23 cellular contexts compared by ENCODE assay signal in genomic region chr5:176500511-176500910, GRCh38. TPM values are rescaled to one million over a fixed set of nuclear protein-coding genes. Genes with fewer than 3 reads are reported as not detected.
"Had no signal": no experiment of that assay in that cellular context is flagged by ENCODE, and none has a peak within 500 bp of the region (broad histone marks: within the 10 kb centered on the region; RNA-seq: fewer than 3 reads in every experiment).

No MANE protein-coding gene starts in this region.

- H3K27ac ChIP-seq: left ventricle myocardium inferior, neutrophil, pancreas, psoas muscle, right atrium auricular region, thyroid gland, upper lobe of right lung had no signal

- H3K27me3 ChIP-seq: neutrophil, pancreas, right atrium auricular region, thyroid gland, upper lobe of right lung had no signal

- H3K4me1 ChIP-seq: left ventricle myocardium inferior, pancreas, psoas muscle, right atrium auricular region, thyroid gland, upper lobe of right lung had no signal

- DNase-seq: activated CD4-positive, alpha-beta memory T cell treated with anti-CD3 and anti-CD28 coated beads for 36 hours; activated CD4-positive, alpha-beta T cell treated with anti-CD3 and anti-CD28 coated beads for 48 hours; activated gamma-delta T cell; activated T-cell treated with anti-CD3 and anti-CD28 coated beads for 4 hours; central memory CD4-positive, alpha-beta T cell; dermis blood vessel endothelial cell; effector memory CD4-positive, alpha-beta T cell; immature natural killer cell; left ventricle myocardium inferior; mammary epithelial cell; midbrain; pancreas; psoas muscle; stimulated activated CD4-positive, alpha-beta T cell treated with anti-CD3 and anti-CD28 coated beads, Interleukin-4, amount 100 ng/mL, for 4 hours; substantia nigra; thyroid gland; upper lobe of right lung had no signal

- H3K9me3 ChIP-seq: left ventricle myocardium inferior, neutrophil, pancreas, psoas muscle, right atrium auricular region, thyroid gland, upper lobe of right lung had no signal

- H3K4me3 ChIP-seq: left ventricle myocardium inferior, pancreas, psoas muscle, right atrium auricular region, thyroid gland, upper lobe of right lung had no signal

- ATAC-seq: pancreas, upper lobe of right lung had no signal

- FAIRE-seq: astrocyte, pancreas had no signal

RNA-seq across cellular contexts. Expression of gene CDHR2, which starts 48.6 kb away (rescaled TPM):
- total RNA-seq: esophagus mucosa, fibroblast of villous mesenchyme, glomerular endothelial cell had no signal
- polyA plus RNA-seq: immature natural killer cell had no signal
